In the genomic region with DNA sequence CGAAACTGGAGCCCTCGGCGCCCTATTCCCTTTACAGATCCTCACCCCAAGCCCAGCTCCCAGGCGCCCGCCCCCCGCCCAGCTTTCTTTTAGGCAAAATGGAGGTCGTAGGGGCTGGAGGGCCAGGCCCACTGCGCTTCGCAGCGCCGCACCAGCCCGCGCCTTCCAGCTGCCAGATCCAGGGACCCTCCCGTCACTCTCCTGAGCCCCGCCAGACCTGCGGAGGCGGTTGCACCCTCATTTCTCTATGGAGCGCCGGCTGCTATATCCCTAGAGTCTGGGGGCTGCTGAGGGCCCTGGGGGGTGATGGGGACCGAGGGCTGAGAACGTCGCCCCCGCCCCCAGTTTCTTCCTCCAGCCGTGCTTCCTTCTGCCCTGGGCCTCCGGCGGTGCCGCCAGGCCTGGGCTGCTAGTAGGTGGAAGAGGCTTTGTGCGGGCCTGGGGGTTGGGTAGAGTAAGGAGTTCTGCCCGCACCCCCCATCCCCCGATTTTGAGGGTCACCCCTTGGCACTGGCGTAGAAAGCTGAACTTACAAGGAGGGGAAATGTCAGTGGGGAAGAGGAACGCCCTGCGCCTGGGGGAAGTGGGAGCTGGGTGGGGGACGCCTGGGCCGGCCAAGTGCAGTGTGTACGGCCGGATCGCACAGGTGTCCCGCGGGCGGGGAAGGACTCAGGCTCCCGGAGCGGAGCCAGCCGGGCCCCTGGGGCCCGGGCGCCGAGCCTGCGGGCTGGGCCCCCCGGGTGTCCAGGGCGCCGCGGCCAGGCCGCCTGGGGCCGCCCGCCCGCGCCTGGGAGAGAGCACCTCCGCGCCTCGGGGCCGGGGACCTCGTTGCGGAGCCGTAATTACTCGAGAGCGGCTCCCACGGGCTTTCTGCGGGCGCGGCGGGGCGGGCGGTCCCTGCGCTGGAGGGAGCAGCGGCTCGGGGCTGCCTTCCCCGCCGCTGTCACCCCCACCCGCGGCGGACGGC, we compare ENCODE assay signal across 9 cellular contexts. TPM values are rescaled to one million over a fixed set of nuclear protein-coding genes. Genes with fewer than 3 reads are reported as not detected.
DNase-seq lines count a peak whose midpoint lies in the region; ATAC-seq and TF ChIP-seq lines count a peak whose summit lies in the region.
"Had no signal": no experiment of that assay in that cellular context is flagged by ENCODE, and none has a peak within 500 bp of the region (broad histone marks: within the 10 kb centered on the region; RNA-seq: fewer than 3 reads in every experiment).

No MANE protein-coding gene starts in this region.

- peak overlapping the region; percentile 91 for H3K23ac ChIP-seq in neuronal stem cell (ENCODE audit: low read depth, low read length, poor library complexity)

- peak overlapping the region; percentile 98 for H3K4me3 Mint-ChIP-seq in activated T-helper 1 cell treated with anti-CD3 and anti-CD28 coated beads, Interleukin-12 subunit alpha, Interleukin-12 subunit beta, Interleukin-2, Interleukin-4 antibody, amounts not matched to agents 30 ng/mL and 10 ng/mL and 1 ng/mL, durations not matched to agents 14 hours and 24 hours and 36 hours

- intact Hi-C loops in activated T-helper 1 cell treated with anti-CD3 and anti-CD28 coated beads, Interleukin-12 subunit alpha, Interleukin-12 subunit beta, Interleukin-2, Interleukin-4 antibody, amounts not matched to agents 30 ng/mL and 10 ng/mL and 1 ng/mL, durations not matched to agents 14 hours and 24 hours and 36 hours (cut with micrococcal nuclease), result loop anchor here (1.0 to 10.0 kb wide), 3 partner anchors 17 to 550 kb away; partner anchors contain the start of genes MBLAC1 and TSC22D4
- intact Hi-C loops in sciatic nerve (cut with DNase I), result loop anchor here (5.0 kb wide), 1 partner anchor 1297 kb away; no protein-coding TSS in a partner anchor

- H3K27ac ChIP-seq in KMS-11, result peak overlapping the region; percentile 37; the same call in 1 of the 2 replicates
- no peak overlapping the region for H3K27ac ChIP-seq in neuronal stem cell (replicated peaks; ENCODE audit: low read length)

- peaks cover 21% of the 10 kb centered on the region; the same call in 1 of the 2 replicates for H3K27me3 ChIP-seq in KMS-11 (ENCODE audit: insufficient read depth, low read depth)
- no peaks in the 10 kb centered on the region for H3K27me3 ChIP-seq in neuronal stem cell (ENCODE audit: control insufficient read depth in 3 of 3, insufficient read depth in 3 of 3, low read depth in 1 of 3, low read length in 3 of 3)

- H3K4me1 ChIP-seq in KMS-11 (ENCODE audit: low read depth, poor library complexity, severe bottlenecking) (peaks cover 13% of the 10 kb centered on the region), neuronal stem cell (ENCODE audit: control insufficient read depth in 2 of 2, insufficient read depth in 1 of 2, low read depth in 1 of 2, low read length in 2 of 2) (peaks cover 2 to 3% of the 10 kb centered on the region in 2 donors)

- H2AFZ ChIP-seq in KMS-11 (ENCODE audit: low read depth), result peak overlapping the region; percentile 90
- H2AFZ ChIP-seq in neuronal stem cell (ENCODE audit: low read length), result peak overlapping the region; percentile 32

- ATAC-seq in sciatic nerve, result no peak

- H3K79me1 ChIP-seq in neuronal stem cell (ENCODE audit: low read depth, low read length), result peaks cover 20% of the 10 kb centered on the region

- peaks cover 10% of the 10 kb centered on the region for H3K4me1 Mint-ChIP-seq in activated T-helper 1 cell treated with anti-CD3 and anti-CD28 coated beads, Interleukin-12 subunit alpha, Interleukin-12 subunit beta, Interleukin-2, Interleukin-4 antibody, amounts not matched to agents 30 ng/mL and 10 ng/mL and 1 ng/mL, durations not matched to agents 14 hours and 24 hours and 36 hours (ENCODE audit: low read depth)

- no peak for TF ChIP-seq CTCF in KMS-11 (conservative IDR thresholded peaks at IDR 0.05; ENCODE audit: low read depth, low read length)
- TF ChIP-seq CTCF in fibroblast of the aortic adventitia (IDR thresholded peaks at IDR 0.05; ENCODE audit: insufficient read depth, low read length), result no peak

- peak; percentile 51 for DNase-seq in COLO668 (lab: John Stamatoyannopoulos, UW; ENCODE audit: unreplicated experiment)
- DNase-seq in activated T-helper 1 cell treated with anti-CD3 and anti-CD28 coated beads, Interleukin-12 subunit alpha, Interleukin-12 subunit beta, Interleukin-2, Interleukin-4 antibody, amounts not matched to agents 30 ng/mL and 10 ng/mL and 1 ng/mL, durations not matched to agents 14 hours and 24 hours and 36 hours (ENCODE audit: low spot score), result no peak
- no peak for DNase-seq in fibroblast of the aortic adventitia (ENCODE audit: low read depth)
- DNase-seq in neuronal stem cell (ENCODE audit: low spot score), result no peak
- DNase-seq in KG1 (lab: John Stamatoyannopoulos, UW), result no peak
- DNase-seq in sciatic nerve (ENCODE audit: low spot score), result no peak
- no peak for DNase-seq in epidermal melanocyte (ENCODE audit: insufficient read length, low spot score)

- no peak overlapping the region for H2BK120ac ChIP-seq in neuronal stem cell (ENCODE audit: low read depth, low read length)

- H4K20me1 ChIP-seq in KMS-11 (ENCODE audit: insufficient read depth), result no peaks in the 10 kb centered on the region

- no peaks in the 10 kb centered on the region for H3K9me3 ChIP-seq in neuronal stem cell (replicated peaks in 1 of 2; ENCODE audit: control insufficient read depth in 2 of 2, insufficient read depth in 1 of 2, low read depth in 1 of 2, low read length in 2 of 2)

- peaks cover 18% of the 10 kb centered on the region for H3K36me3 Mint-ChIP-seq in activated T-helper 1 cell treated with anti-CD3 and anti-CD28 coated beads, Interleukin-12 subunit alpha, Interleukin-12 subunit beta, Interleukin-2, Interleukin-4 antibody, amounts not matched to agents 30 ng/mL and 10 ng/mL and 1 ng/mL, durations not matched to agents 14 hours and 24 hours and 36 hours (ENCODE audit: low read depth)

- peak overlapping the region; percentile 71 for H3K14ac ChIP-seq in neuronal stem cell (ENCODE audit: low read length)

- H2AK5ac ChIP-seq in neuronal stem cell (ENCODE audit: low read depth, low read length), result peak overlapping the region; percentile 97

- H3K4me2 ChIP-seq in KMS-11 (peak overlapping the region; percentile 79), neuronal stem cell (ENCODE audit: insufficient read depth, low read length, poor library complexity, severe bottlenecking) (peak overlapping the region; percentile 93)

- H3K79me2 ChIP-seq in KMS-11 (ENCODE audit: insufficient read depth, low read depth), result peaks cover 19% of the 10 kb centered on the region

- H3K4me3 ChIP-seq in KMS-11 (IDR thresholded peaks at IDR 0.05; ENCODE audit: insufficient read depth, low read depth, low read length) (no peak overlapping the region), fibroblast of the aortic adventitia (ENCODE audit: low read depth, low read length) (peak overlapping the region; percentile 85), neuronal stem cell (ENCODE audit: low read length in 2 of 2) (peak overlapping the region; percentile 90 to 97)

- H4K8ac ChIP-seq in neuronal stem cell (ENCODE audit: low read depth, low read length), result no peak overlapping the region

- H3K36me3 ChIP-seq in KMS-11 (ENCODE audit: insufficient read depth), result peaks cover 3% of the 10 kb centered on the region; the same call in 1 of the 2 replicates
- peaks cover 22 to 34% of the 10 kb centered on the region in 2 donors for H3K36me3 ChIP-seq in neuronal stem cell (replicated peaks in 1 of 2; ENCODE audit: control insufficient read depth in 2 of 2, insufficient read depth in 2 of 2, low read length in 2 of 2)

- H2BK12ac ChIP-seq in neuronal stem cell (ENCODE audit: low read length), result no peak overlapping the region

- H3K9ac ChIP-seq in KMS-11 (peak overlapping the region; percentile 87), neuronal stem cell (ENCODE audit: low read depth, low read length, poor library complexity) (peak overlapping the region; percentile 97)

- peak overlapping the region; percentile 94 for H3K27ac Mint-ChIP-seq in activated T-helper 1 cell treated with anti-CD3 and anti-CD28 coated beads, Interleukin-12 subunit alpha, Interleukin-12 subunit beta, Interleukin-2, Interleukin-4 antibody, amounts not matched to agents 30 ng/mL and 10 ng/mL and 1 ng/mL, durations not matched to agents 14 hours and 24 hours and 36 hours

- H2BK15ac ChIP-seq in neuronal stem cell (ENCODE audit: low read length), result peak overlapping the region; percentile 67

- H4K91ac ChIP-seq in neuronal stem cell (ENCODE audit: low read depth, low read length, poor library complexity), result no peak overlapping the region

- peaks cover 10% of the 10 kb centered on the region for H3K27me3 Mint-ChIP-seq in activated T-helper 1 cell treated with anti-CD3 and anti-CD28 coated beads, Interleukin-12 subunit alpha, Interleukin-12 subunit beta, Interleukin-2, Interleukin-4 antibody, amounts not matched to agents 30 ng/mL and 10 ng/mL and 1 ng/mL, durations not matched to agents 14 hours and 24 hours and 36 hours (ENCODE audit: insufficient read depth)

- no CpG with 5 or more reads among the region's 82 CpGs for WGBS in neuronal stem cell (ENCODE audit: extremely low coverage in 2 of 2, insufficient read length in 2 of 2, insufficient replicate concordance in 1 of 2), 2 donors

- H3K9me3 Mint-ChIP-seq in activated T-helper 1 cell treated with anti-CD3 and anti-CD28 coated beads, Interleukin-12 subunit alpha, Interleukin-12 subunit beta, Interleukin-2, Interleukin-4 antibody, amounts not matched to agents 30 ng/mL and 10 ng/mL and 1 ng/mL, durations not matched to agents 14 hours and 24 hours and 36 hours, result no peaks in the 10 kb centered on the region

- peak overlapping the region; percentile 96 for H3K18ac ChIP-seq in neuronal stem cell (ENCODE audit: low read length)

- peak overlapping the region; percentile 78 for H2BK5ac ChIP-seq in neuronal stem cell (ENCODE audit: low read length)

- H3K4ac ChIP-seq in neuronal stem cell (ENCODE audit: low read length), result peak overlapping the region; percentile 23

RNA-seq across cellular contexts. Expression of gene GNB2, which starts 1.2 kb away (rescaled TPM):
- total RNA-seq in activated T-helper 1 cell treated with anti-CD3 and anti-CD28 coated beads, Interleukin-12 subunit alpha, Interleukin-12 subunit beta, Interleukin-2, Interleukin-4 antibody, amounts not matched to agents 30 ng/mL and 10 ng/mL and 1 ng/mL, durations not matched to agents 14 hours and 24 hours and 36 hours, result 218 and 221 TPM in 2 replicates
- 38.5 and 89.1 TPM in 2 replicates for total RNA-seq in fibroblast of the aortic adventitia (ENCODE audit: low replicate concordance)
- 110 TPM for polyA plus RNA-seq in neuronal stem cell (2013, experiment 1 of 2)
- 110 TPM for polyA plus RNA-seq in neuronal stem cell (2013, experiment 2 of 2)
- 179 TPM for total RNA-seq in sciatic nerve

RNA-seq across cellular contexts. Expression of gene ACTL6B, which starts 18.5 kb away (rescaled TPM):
- total RNA-seq in activated T-helper 1 cell treated with anti-CD3 and anti-CD28 coated beads, Interleukin-12 subunit alpha, Interleukin-12 subunit beta, Interleukin-2, Interleukin-4 antibody, amounts not matched to agents 30 ng/mL and 10 ng/mL and 1 ng/mL, durations not matched to agents 14 hours and 24 hours and 36 hours, result not detected in 2 replicates
- total RNA-seq in fibroblast of the aortic adventitia (ENCODE audit: low replicate concordance), result not detected in 2 replicates
- polyA plus RNA-seq in neuronal stem cell (2013, experiment 1 of 2), result 0.07 TPM
- 0.04 TPM for polyA plus RNA-seq in neuronal stem cell (2013, experiment 2 of 2)
- not detected for total RNA-seq in sciatic nerve
- total RNA-seq: LHCN-M2 had no signal

RNA-seq across cellular contexts. Expression of gene GIGYF1, which starts 19.3 kb away (rescaled TPM):
- total RNA-seq in activated T-helper 1 cell treated with anti-CD3 and anti-CD28 coated beads, Interleukin-12 subunit alpha, Interleukin-12 subunit beta, Interleukin-2, Interleukin-4 antibody, amounts not matched to agents 30 ng/mL and 10 ng/mL and 1 ng/mL, durations not matched to agents 14 hours and 24 hours and 36 hours, result 49.1 and 53.8 TPM in 2 replicates
- total RNA-seq in fibroblast of the aortic adventitia (ENCODE audit: low replicate concordance), result 20.7 and 39.1 TPM in 2 replicates
- polyA plus RNA-seq in neuronal stem cell (2013, experiment 1 of 2), result 29.2 TPM
- 28.5 TPM for polyA plus RNA-seq in neuronal stem cell (2013, experiment 2 of 2)
- total RNA-seq in sciatic nerve, result 58.8 TPM

RNA-seq across cellular contexts. Expression of gene POP7, which starts 31.2 kb away (rescaled TPM):
- 82.7 and 84.4 TPM in 2 replicates for total RNA-seq in activated T-helper 1 cell treated with anti-CD3 and anti-CD28 coated beads, Interleukin-12 subunit alpha, Interleukin-12 subunit beta, Interleukin-2, Interleukin-4 antibody, amounts not matched to agents 30 ng/mL and 10 ng/mL and 1 ng/mL, durations not matched to agents 14 hours and 24 hours and 36 hours
- total RNA-seq in fibroblast of the aortic adventitia (ENCODE audit: low replicate concordance), result 17.8 and 32.4 TPM in 2 replicates
- 50.2 TPM for polyA plus RNA-seq in neuronal stem cell (2013, experiment 1 of 2)
- polyA plus RNA-seq in neuronal stem cell (2013, experiment 2 of 2), result 53.7 TPM
- total RNA-seq in sciatic nerve, result 16.6 TPM

RNA-seq across cellular contexts. Expression of gene TFR2, which starts 33.4 kb away (rescaled TPM):
- 13.8 and 15.0 TPM in 2 replicates for total RNA-seq in activated T-helper 1 cell treated with anti-CD3 and anti-CD28 coated beads, Interleukin-12 subunit alpha, Interleukin-12 subunit beta, Interleukin-2, Interleukin-4 antibody, amounts not matched to agents 30 ng/mL and 10 ng/mL and 1 ng/mL, durations not matched to agents 14 hours and 24 hours and 36 hours
- 0.08 and 1.2 TPM in 2 replicates for total RNA-seq in fibroblast of the aortic adventitia (ENCODE audit: low replicate concordance)
- polyA plus RNA-seq in neuronal stem cell (2013, experiment 1 of 2), result 0.53 TPM
- 0.47 TPM for polyA plus RNA-seq in neuronal stem cell (2013, experiment 2 of 2)
- 1.2 TPM for total RNA-seq in sciatic nerve
